20 cellular contexts compared by ENCODE assay signal in the genomic region with DNA sequence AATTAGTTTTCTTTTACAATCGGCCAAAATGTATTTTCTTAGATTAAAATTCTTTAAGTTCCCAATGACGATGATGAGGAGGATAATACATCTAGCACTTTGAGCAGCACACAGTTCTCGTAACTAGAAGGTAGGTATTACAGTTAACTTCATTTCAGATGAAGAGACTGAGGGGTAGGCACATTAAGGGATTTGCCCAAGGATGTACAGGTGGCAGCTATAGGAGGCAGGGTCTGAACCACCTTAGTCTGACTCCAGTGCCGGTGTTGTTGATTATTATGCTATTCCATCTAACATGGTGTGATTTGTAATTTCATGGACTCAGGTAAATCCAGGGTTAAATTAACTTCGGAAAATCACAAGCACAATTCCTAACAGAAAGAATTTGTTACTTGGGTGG. TPM values are rescaled to one million over a fixed set of nuclear protein-coding genes. Genes with fewer than 3 reads are reported as not detected.
A peak's percentile ranks its signal among the peaks of the same experiment; 100 is the strongest.
DNase-seq lines count a peak whose midpoint lies in the region; ATAC-seq and TF ChIP-seq lines count a peak whose summit lies in the region.
"Had no signal": no experiment of that assay in that cellular context is flagged by ENCODE, and none has a peak within 500 bp of the region (broad histone marks: within the 10 kb centered on the region; RNA-seq: fewer than 3 reads in every experiment).

No MANE protein-coding gene starts in this region.

- DNase-seq in activated CD4-positive, alpha-beta T cell treated with anti-CD3 and anti-CD28 coated beads for 36 hours, result no peak
- DNase-seq in activated CD4-positive, alpha-beta T cell treated with anti-CD3 and anti-CD28 coated beads for 48 hours, result no peak
- DNase-seq in activated T-helper 2 cell treated with anti-CD3 and anti-CD28 coated beads, Interferon-gamma antibody, Interleukin-2, Interleukin-4, amounts not matched to agents 10 μg/mL and 5 μg/mL and 100 μg/mL, durations not matched to agents 14 hours and 24 hours and 36 hours (ENCODE audit: low spot score), result no peak
- peak in 2 of 9 donors; percentile 30 to 39 for DNase-seq in naive thymus-derived CD4-positive, alpha-beta T cell
- DNase-seq in neuronal stem cell (ENCODE audit: low spot score) (no peak), SK-N-SH (no peak), NCI-H2081 (lab: John Stamatoyannopoulos, UW) (no peak)
- DNase-seq: cortex of kidney; DMS79 treated with DMSO at 0.1 percent for 48 hours; Kasumi-1; left ventricle myocardium superior; NK-92 treated with Interleukin-12 subunit alpha and Interleukin-12 subunit beta, amount 100 ng/mL, for 24 hours; Right ventricle myocardium superior; stimulated activated naive B cell treated with anti-CD40 and anti-IgM and Interleukin-4, amounts not matched to agents 10 μg/mL and 1 μg/mL and 100 μg/mL, for 72 hours had no signal

- no peak overlapping the region for H2BK15ac ChIP-seq in neuronal stem cell (ENCODE audit: low read length)

- H3K79me1 ChIP-seq in neuronal stem cell (ENCODE audit: low read depth, low read length), result no peaks in the 10 kb centered on the region

- TF ChIP-seq CTCF in SK-N-SH (IDR thresholded peaks at IDR 0.05), result no peak

- peak; percentile 5 for ATAC-seq in activated CD4-positive, alpha-beta T cell treated with anti-CD3 and anti-CD28 coated beads for 36 hours
- no peak for ATAC-seq in naive thymus-derived CD4-positive, alpha-beta T cell
- ATAC-seq: gastroesophageal sphincter; left ventricle myocardium superior; stimulated activated naive B cell treated with anti-CD40 and anti-IgM and Interleukin-4, amounts not matched to agents 10 μg/mL and 1 μg/mL and 100 μg/mL, for 72 hours had no signal

- H4K8ac ChIP-seq in neuronal stem cell (ENCODE audit: low read depth, low read length), result no peak overlapping the region

- H2AFZ ChIP-seq in neuronal stem cell (ENCODE audit: low read length) (no peak overlapping the region), SK-N-SH (ENCODE audit: low read depth) (no peak overlapping the region)

- H3K9me3 ChIP-seq in KOPT-K1 (ENCODE audit: insufficient read depth, low read length, poor library complexity, severe bottlenecking), result peaks cover 7% of the 10 kb centered on the region
- H3K9me3 ChIP-seq in naive thymus-derived CD4-positive, alpha-beta T cell (ENCODE audit: control insufficient read depth in 2 of 3, low read length in 3 of 3), result no peaks in the 10 kb centered on the region
- H3K9me3 ChIP-seq in neuronal stem cell (replicated peaks in 1 of 2; ENCODE audit: control insufficient read depth in 2 of 2, insufficient read depth in 1 of 2, low read depth in 1 of 2, low read length in 2 of 2), result no peaks in the 10 kb centered on the region
- 0 out of 2 replicates have a peak, but pooled peaks cover 6% of the 10 kb centered on the region for H3K9me3 ChIP-seq in SK-N-SH

- H3K4me1 ChIP-seq in naive thymus-derived CD4-positive, alpha-beta T cell (ENCODE audit: control insufficient read depth in 2 of 2, insufficient read depth in 2 of 2, low read length in 2 of 2), result peaks cover 39 to 50% of the 10 kb centered on the region in 2 donors
- H3K4me1 ChIP-seq in neuronal stem cell (ENCODE audit: control insufficient read depth in 2 of 2, insufficient read depth in 1 of 2, low read depth in 1 of 2, low read length in 2 of 2), result no peaks in the 10 kb centered on the region
- H3K4me1 ChIP-seq in SK-N-SH (ENCODE audit: control insufficient read depth in 1 of 2, insufficient read depth in 2 of 2, low read depth in 1 of 2, low read length in 1 of 2), result no peaks in the 10 kb centered on the region
- H3K4me1 ChIP-seq: gastroesophageal sphincter had no signal

- H3K14ac ChIP-seq in neuronal stem cell (ENCODE audit: low read length), result no peak overlapping the region

- H3K4me1 Mint-ChIP-seq in activated CD4-positive, alpha-beta T cell treated with anti-CD3 and anti-CD28 coated beads for 36 hours, result peaks cover 55% of the 10 kb centered on the region
- H3K4me1 Mint-ChIP-seq in activated T-helper 2 cell treated with anti-CD3 and anti-CD28 coated beads, Interferon-gamma antibody, Interleukin-2, Interleukin-4, amounts not matched to agents 10 μg/mL and 5 μg/mL and 100 μg/mL, durations not matched to agents 14 hours and 24 hours and 36 hours (ENCODE audit: low read depth), result peaks cover 65% of the 10 kb centered on the region
- peaks cover 16 to 57% (median 50%) of the 10 kb centered on the region in 7 donors for H3K4me1 Mint-ChIP-seq in naive thymus-derived CD4-positive, alpha-beta T cell

- H3K36me3 Mint-ChIP-seq in activated CD4-positive, alpha-beta T cell treated with anti-CD3 and anti-CD28 coated beads for 36 hours (ENCODE audit: low read depth), result peaks cover 59% of the 10 kb centered on the region
- H3K36me3 Mint-ChIP-seq in activated T-helper 2 cell treated with anti-CD3 and anti-CD28 coated beads, Interferon-gamma antibody, Interleukin-2, Interleukin-4, amounts not matched to agents 10 μg/mL and 5 μg/mL and 100 μg/mL, durations not matched to agents 14 hours and 24 hours and 36 hours (ENCODE audit: low read depth), result peaks cover 39% of the 10 kb centered on the region
- peaks cover 3 to 45% (median 28%) of the 10 kb centered on the region in 5 donors for H3K36me3 Mint-ChIP-seq in naive thymus-derived CD4-positive, alpha-beta T cell

- peaks cover 9% of the 10 kb centered on the region for H3K9me3 Mint-ChIP-seq in activated CD4-positive, alpha-beta T cell treated with anti-CD3 and anti-CD28 coated beads for 36 hours (ENCODE audit: low read depth)
- H3K9me3 Mint-ChIP-seq in activated T-helper 2 cell treated with anti-CD3 and anti-CD28 coated beads, Interferon-gamma antibody, Interleukin-2, Interleukin-4, amounts not matched to agents 10 μg/mL and 5 μg/mL and 100 μg/mL, durations not matched to agents 14 hours and 24 hours and 36 hours, result peaks cover 5% of the 10 kb centered on the region
- peaks cover 0 to 16% (median 0%) of the 10 kb centered on the region in 11 donors for H3K9me3 Mint-ChIP-seq in naive thymus-derived CD4-positive, alpha-beta T cell

- CTCF ChIA-PET in activated CD4-positive, alpha-beta T cell treated with anti-CD3 and anti-CD28 coated beads for 36 hours (lab: Charles Lee), result interaction anchor here (0.6 to 2.9 kb wide), 11 partner anchors 12 to 221 kb away, joined by 3 to 14 read pairs (median 5); no protein-coding TSS in a partner anchor
- CTCF ChIA-PET in naive thymus-derived CD4-positive, alpha-beta T cell (lab: Charles Lee), result interaction anchor here (1.2 to 2.5 kb wide), 6 partner anchors 10 to 174 kb away, joined by 3 to 16 read pairs (median 6); no protein-coding TSS in a partner anchor
- CTCF ChIA-PET in SK-N-SH (lab: Yijun Ruan, JAX), result no interaction called here

- no peak overlapping the region for H2BK120ac ChIP-seq in neuronal stem cell (ENCODE audit: low read depth, low read length)

- WGBS in neuronal stem cell (ENCODE audit: extremely low coverage in 2 of 2, insufficient read length in 2 of 2, insufficient replicate concordance in 1 of 2), 2 donors, result no CpG with 5 or more reads among the region's 5 CpGs
- WGBS in SK-N-SH (ENCODE audit: low lambda C conversion rate), result 80% methylated on average over 5 of the region's 5 CpGs

- H4K91ac ChIP-seq in neuronal stem cell (ENCODE audit: low read depth, low read length, poor library complexity), result no peak overlapping the region

- H2AK5ac ChIP-seq in neuronal stem cell (ENCODE audit: low read depth, low read length), result no peak overlapping the region

- no peaks in the 10 kb centered on the region for H3K27me3 ChIP-seq in naive thymus-derived CD4-positive, alpha-beta T cell (ENCODE audit: control insufficient read depth in 2 of 2, insufficient read depth in 2 of 2, low read length in 2 of 2)
- H3K27me3 ChIP-seq in neuronal stem cell (ENCODE audit: control insufficient read depth in 3 of 3, insufficient read depth in 3 of 3, low read depth in 1 of 3, low read length in 3 of 3) (peaks cover 0 to 5% (median 0%) of the 10 kb centered on the region in 3 experiments), SK-N-SH (ENCODE audit: insufficient read depth) (no peaks in the 10 kb centered on the region)
- H3K27me3 ChIP-seq: gastroesophageal sphincter had no signal

- H3K4me3 Mint-ChIP-seq in activated CD4-positive, alpha-beta T cell treated with anti-CD3 and anti-CD28 coated beads for 36 hours, result peak overlapping the region; percentile 84
- peak overlapping the region; percentile 89 for H3K4me3 Mint-ChIP-seq in activated T-helper 2 cell treated with anti-CD3 and anti-CD28 coated beads, Interferon-gamma antibody, Interleukin-2, Interleukin-4, amounts not matched to agents 10 μg/mL and 5 μg/mL and 100 μg/mL, durations not matched to agents 14 hours and 24 hours and 36 hours (ENCODE audit: low read depth)
- peak overlapping the region; percentile 82 to 97 (median 94) for H3K4me3 Mint-ChIP-seq in naive thymus-derived CD4-positive, alpha-beta T cell
- H3K4me3 Mint-ChIP-seq: stimulated activated naive B cell treated with anti-CD40 and anti-IgM and Interleukin-4, amounts not matched to agents 10 μg/mL and 1 μg/mL and 100 μg/mL, for 72 hours had no signal

- no peak overlapping the region for H3K18ac ChIP-seq in neuronal stem cell (ENCODE audit: low read length)

- no peak for TF ChIP-seq EP300 in SK-N-SH (IDR thresholded peaks at IDR 0.05; ENCODE audit: borderline replicate concordance in 1 of 2, low read depth in 1 of 2, low read length in 1 of 2)

- H3K4ac ChIP-seq in neuronal stem cell (ENCODE audit: low read length), result no peak overlapping the region

- H2BK5ac ChIP-seq in neuronal stem cell (ENCODE audit: low read length), result no peak overlapping the region

- TF ChIP-seq RAD21 in SK-N-SH (IDR thresholded peaks at IDR 0.05; ENCODE audit: low read length), result no peak

- H3K4me3 ChIP-seq in naive thymus-derived CD4-positive, alpha-beta T cell (ENCODE audit: low read length), result peak overlapping the region; percentile 70
- H3K4me3 ChIP-seq in neuronal stem cell (ENCODE audit: low read length in 2 of 2), result no peak overlapping the region
- H3K4me3 ChIP-seq in SK-N-SH (ENCODE audit: low read depth in 2 of 2, low read length in 1 of 2), result no peak overlapping the region
- H3K4me3 ChIP-seq: gastroesophageal sphincter had no signal

- H2BK12ac ChIP-seq in neuronal stem cell (ENCODE audit: low read length), result no peak overlapping the region

- peak overlapping the region; percentile 97 for H3K27ac ChIP-seq in KOPT-K1 (ENCODE audit: low read depth, low read length, poor library complexity, severe bottlenecking)
- peak overlapping the region; percentile 95 for H3K27ac ChIP-seq in naive thymus-derived CD4-positive, alpha-beta T cell (ENCODE audit: low read depth, low read length)
- H3K27ac ChIP-seq in neuronal stem cell (replicated peaks; ENCODE audit: low read length), result no peak overlapping the region
- H3K27ac ChIP-seq in SK-N-SH (ENCODE audit: low read depth in 2 of 2, low read length in 1 of 2), result no peak overlapping the region
- H3K27ac ChIP-seq: 22Rv1, gastroesophageal sphincter had no signal

- no peak overlapping the region for H3K9ac ChIP-seq in neuronal stem cell (ENCODE audit: low read depth, low read length, poor library complexity)
- H3K9ac ChIP-seq in SK-N-SH, result no peak overlapping the region

- intact Hi-C loops in activated CD4-positive, alpha-beta T cell treated with anti-CD3 and anti-CD28 coated beads for 36 hours (cut with DNase I, micrococcal nuclease), result loop anchor here (1.0 to 5.0 kb wide), 10 partner anchors 33 to 380 kb away; partner anchors contain the start of genes ABI2 (in 1 of the 2), ICOS (in 1 of the 2) and RAPH1 (in 1 of the 2)
- intact Hi-C loops in activated T-helper 2 cell treated with anti-CD3 and anti-CD28 coated beads, Interferon-gamma antibody, Interleukin-2, Interleukin-4, amounts not matched to agents 10 μg/mL and 5 μg/mL and 100 μg/mL, durations not matched to agents 14 hours and 24 hours and 36 hours (cut with micrococcal nuclease), result loop anchor here (2.0 to 5.0 kb wide), 4 partner anchors 110 to 230 kb away; partner anchors contain the start of gene ICOS
- intact Hi-C loops in naive thymus-derived CD4-positive, alpha-beta T cell (cut with micrococcal nuclease), result loop anchor here (2.0 to 5.0 kb wide), 4 partner anchors 110 to 230 kb away; partner anchors contain the start of genes CTLA4 (in 1 of the 2), ICOS (in 1 of the 2) and RAPH1 (in 1 of the 2)

- no peak overlapping the region for H3K23ac ChIP-seq in neuronal stem cell (ENCODE audit: low read depth, low read length, poor library complexity)

- H3K27ac Mint-ChIP-seq in activated CD4-positive, alpha-beta T cell treated with anti-CD3 and anti-CD28 coated beads for 36 hours, result peak overlapping the region; percentile 100
- peak overlapping the region; percentile 100 for H3K27ac Mint-ChIP-seq in activated T-helper 2 cell treated with anti-CD3 and anti-CD28 coated beads, Interferon-gamma antibody, Interleukin-2, Interleukin-4, amounts not matched to agents 10 μg/mL and 5 μg/mL and 100 μg/mL, durations not matched to agents 14 hours and 24 hours and 36 hours
- H3K27ac Mint-ChIP-seq in naive thymus-derived CD4-positive, alpha-beta T cell, result peak overlapping the region; percentile 92 to 99 (median 97)
- H3K27ac Mint-ChIP-seq: stimulated activated naive B cell treated with anti-CD40 and anti-IgM and Interleukin-4, amounts not matched to agents 10 μg/mL and 1 μg/mL and 100 μg/mL, for 72 hours had no signal

- no peaks in the 10 kb centered on the region for H4K20me1 ChIP-seq in SK-N-SH (ENCODE audit: insufficient read depth)

- H3K79me2 ChIP-seq in SK-N-SH (ENCODE audit: insufficient read depth), result no peaks in the 10 kb centered on the region

- H3K4me2 ChIP-seq in neuronal stem cell (ENCODE audit: insufficient read depth, low read length, poor library complexity, severe bottlenecking), result no peak overlapping the region
- no peak overlapping the region for H3K4me2 ChIP-seq in SK-N-SH

- H3K9me2 ChIP-seq in SK-N-SH, result no peaks in the 10 kb centered on the region

- POLR2A ChIA-PET in activated CD4-positive, alpha-beta T cell treated with anti-CD3 and anti-CD28 coated beads for 36 hours (lab: Charles Lee), result interaction anchor here (0.7 to 6.1 kb wide), 11 partner anchors 13 to 482 kb away, joined by 3 to 59 read pairs (median 5); no protein-coding TSS in a partner anchor
- POLR2A ChIA-PET in naive thymus-derived CD4-positive, alpha-beta T cell (lab: Charles Lee), result interaction anchor here (0.6 to 9.7 kb wide), 16 partner anchors 10 to 232 kb away, joined by 3 to 243 read pairs (median 6); partner anchors contain the start of gene ICOS
- POLR2A ChIA-PET in SK-N-SH (lab: Yijun Ruan, JAX), result no interaction called here

- H3F3A ChIP-seq in SK-N-SH (replicated peaks; ENCODE audit: insufficient read depth), result no peaks in the 10 kb centered on the region

- H3K36me3 ChIP-seq in KOPT-K1 (ENCODE audit: insufficient read depth, low read length), result peaks cover 19% of the 10 kb centered on the region
- H3K36me3 ChIP-seq in naive thymus-derived CD4-positive, alpha-beta T cell (ENCODE audit: control insufficient read depth in 2 of 3, insufficient read depth in 3 of 3, low read length in 3 of 3), result no peaks in the 10 kb centered on the region
- no peaks in the 10 kb centered on the region for H3K36me3 ChIP-seq in neuronal stem cell (replicated peaks in 1 of 2; ENCODE audit: control insufficient read depth in 2 of 2, insufficient read depth in 2 of 2, low read length in 2 of 2)
- H3K36me3 ChIP-seq in SK-N-SH (replicated peaks in 1 of 2; ENCODE audit: control insufficient read depth in 1 of 2, insufficient read depth in 2 of 2, low read length in 1 of 2), result no peaks in the 10 kb centered on the region
- H3K36me3 ChIP-seq: gastroesophageal sphincter had no signal

- no peaks in the 10 kb centered on the region for H3K27me3 Mint-ChIP-seq in activated CD4-positive, alpha-beta T cell treated with anti-CD3 and anti-CD28 coated beads for 36 hours
- H3K27me3 Mint-ChIP-seq in activated T-helper 2 cell treated with anti-CD3 and anti-CD28 coated beads, Interferon-gamma antibody, Interleukin-2, Interleukin-4, amounts not matched to agents 10 μg/mL and 5 μg/mL and 100 μg/mL, durations not matched to agents 14 hours and 24 hours and 36 hours (ENCODE audit: low read depth), result no peaks in the 10 kb centered on the region
- no peaks in the 10 kb centered on the region for H3K27me3 Mint-ChIP-seq in naive thymus-derived CD4-positive, alpha-beta T cell

RNA-seq across cellular contexts. Expression of gene CD28, which starts 1.1 kb away (rescaled TPM):
- 100 to 1,000 TPM; 175 TPM for total RNA-seq in activated CD4-positive, alpha-beta T cell treated with anti-CD3 and anti-CD28 coated beads for 36 hours
- 53.6 and 59.3 TPM in 2 replicates for total RNA-seq in activated T-helper 2 cell treated with anti-CD3 and anti-CD28 coated beads, Interferon-gamma antibody, Interleukin-2, Interleukin-4, amounts not matched to agents 10 μg/mL and 5 μg/mL and 100 μg/mL, durations not matched to agents 14 hours and 24 hours and 36 hours
- 100 to 1,000 TPM in 4 of 5 experiments, 10 to 100 TPM in 1; 66.7 to 224 (median 121) TPM for total RNA-seq in naive thymus-derived CD4-positive, alpha-beta T cell
- polyA plus RNA-seq in naive thymus-derived CD4-positive, alpha-beta T cell, result 10 to 100 TPM; 52.2 to 67.5 TPM
- not detected for polyA plus RNA-seq in neuronal stem cell (2013, experiment 1 of 2)
- not detected for polyA plus RNA-seq in neuronal stem cell (2013, experiment 2 of 2)
- polyA plus RNA-seq in SK-N-SH (2012; rRNA removed), result 0.05 and 0.13 TPM in 2 replicates
- polyA plus RNA-seq in SK-N-SH (2012; cell fraction: cytosol; rRNA removed), result 0.04 and 0.10 TPM in 2 replicates
- polyA plus RNA-seq in SK-N-SH (2012; cell fraction: nucleus; rRNA removed), result 0.05 and 0.06 TPM in 2 replicates
- total RNA-seq: epithelial cell of proximal tubule, H1 had no signal
- polyA plus RNA-seq: BJ, H1 had no signal

Comparison
In these comparisons a context has a peak if more than half of its experiments do, and no peak if none do; other contexts are left out.
1. H3K27ac ChIP-seq: peak in KOPT-K1 (single experiment) and naive thymus-derived CD4-positive, alpha-beta T cell (single experiment); none in neuronal stem cell (single experiment) and SK-N-SH (0 of 2).
2. Peak in every context shown above with its lines, with median percentiles within 50 percentile points of each other: H3K27ac Mint-ChIP-seq and H3K4me3 Mint-ChIP-seq.